Comparison of ENCODE assay signal across 18 cellular contexts in genomic region chr7:20435305-20435704, GRCh38.
DNase-seq lines count a peak whose midpoint lies in the region; ATAC-seq and TF ChIP-seq lines count a peak whose summit lies in the region.
"Had no signal": no experiment of that assay in that cellular context is flagged by ENCODE, and none has a peak within 500 bp of the region (broad histone marks: within the 10 kb centered on the region; RNA-seq: fewer than 3 reads in every experiment).

No MANE protein-coding gene starts in this region.

- H3K79me2 ChIP-seq in HCT116 (ENCODE audit: insufficient read depth, low read length): no peaks in the 10 kb centered on the region
- H3K79me2 ChIP-seq in mammary epithelial cell (ENCODE audit: insufficient read depth, low read length): no peaks in the 10 kb centered on the region

- H3K36me3 Mint-ChIP-seq in activated T-cell treated with anti-CD3 and anti-CD28 coated beads, Interleukin-2, amount 50 U/mL, for 4 hours (ENCODE audit: insufficient read depth): no peaks in the 10 kb centered on the region

- dilution Hi-C loops in mammary epithelial cell (cut with HindIII; ENCODE audit: low sequenced_read_pairs): no loop called here

- no peaks in the 10 kb centered on the region for H3K27me3 ChIP-seq in HCT116 (ENCODE audit: insufficient read depth, low read length)
- no peaks in the 10 kb centered on the region for H3K27me3 ChIP-seq in lower lobe of right lung (ENCODE audit: low read depth)
- no peaks in the 10 kb centered on the region for H3K27me3 ChIP-seq in tibial artery
- no peaks in the 10 kb centered on the region for H3K27me3 ChIP-seq in mammary epithelial cell (ENCODE audit: insufficient read depth, low read length)
- H3K27me3 ChIP-seq: BLaER1 treated with 17β-estradiol and CSF1 and Interleukin-3, amounts not matched to agents 10 nM and 100 nM; spleen had no signal

- H3K36me3 ChIP-seq in HCT116 (ENCODE audit: control insufficient read depth in 1 of 2, insufficient read depth in 2 of 2, low read length in 2 of 2) (no peaks in the 10 kb centered on the region), lower lobe of right lung (no peaks in the 10 kb centered on the region), tibial artery (no peaks in the 10 kb centered on the region), mammary epithelial cell (ENCODE audit: insufficient read depth, low read length) (no peaks in the 10 kb centered on the region)
- H3K36me3 ChIP-seq: BLaER1 treated with 17β-estradiol and CSF1 and Interleukin-3, amounts not matched to agents 10 nM and 100 nM; spleen had no signal

- DNase-seq in HCT116 (ENCODE audit: low read depth, low spot score) (no peak), fibroblast of mammary gland (ENCODE audit: low read depth) (peak; percentile 86), lower lobe of right lung (no peak), tibial artery (peak; percentile 71 to 84), SIG-M5 treated with dmso at 0.1 percent for 504 hours (lab: John Stamatoyannopoulos, UW; ENCODE audit: unreplicated experiment) (no peak), HK-2 (ENCODE audit: unreplicated experiment) (no peak), mammary epithelial cell (no peak)
- no peak for DNase-seq in activated T-cell treated with anti-CD3 and anti-CD28 coated beads, Interleukin-2, amount 50 U/mL, for 4 hours
- DNase-seq: activated CD4-positive, alpha-beta T cell treated with anti-CD3 and anti-CD28 coated beads for 36 hours; activated naive CD4-positive, alpha-beta T cell treated with Interleukin-2 at 50 U/mL for 16 hours; DMS53; effector CD8-positive, alpha-beta T cell; NCI-H1417 treated with DMSO at 0.1 percent for 48 hours; spleen; T1000 had no signal

- H3K9me2 ChIP-seq in HCT116 (ENCODE audit: insufficient read depth): no peaks in the 10 kb centered on the region

- peak overlapping the region; percentile 77 for H2AFZ ChIP-seq in HCT116 (ENCODE audit: low read depth, low read length, poor library complexity, severe bottlenecking)
- H2AFZ ChIP-seq in mammary epithelial cell (ENCODE audit: low read depth, low read length): no peak overlapping the region

- H3K9ac ChIP-seq in HCT116 (ENCODE audit: low read length) (no peak overlapping the region), mammary epithelial cell (ENCODE audit: insufficient read depth, low read length) (no peak overlapping the region)
- H3K9ac ChIP-seq: BLaER1 treated with 17β-estradiol and CSF1 and Interleukin-3, amounts not matched to agents 10 nM and 100 nM had no signal

- no peak for TF ChIP-seq CTCF in HCT116 (IDR thresholded peaks at IDR 0.05 in 2 of 3, conservative IDR thresholded peaks at IDR 0.05 in 1 of 3; ENCODE audit: borderline replicate concordance in 1 of 3, insufficient read depth in 1 of 3, low read depth in 2 of 3, low read length in 2 of 3)
- no peak for TF ChIP-seq CTCF in fibroblast of mammary gland (conservative IDR thresholded peaks at IDR 0.05; ENCODE audit: control insufficient read depth, insufficient read depth, low read depth, low read length)
- TF ChIP-seq CTCF in lower lobe of right lung (IDR thresholded peaks at IDR 0.05): no peak
- no peak for TF ChIP-seq CTCF in tibial artery (IDR thresholded peaks at IDR 0.05)
- no peak for TF ChIP-seq CTCF in mammary epithelial cell (conservative IDR thresholded peaks at IDR 0.05 in 1 of 2, IDR thresholded peaks at IDR 0.05 in 1 of 2; ENCODE audit: extremely low read depth in 1 of 2, insufficient read depth in 1 of 2, low read depth in 1 of 2, low read length in 2 of 2)

- TF ChIP-seq RAD21 in HCT116 (IDR thresholded peaks at IDR 0.05; ENCODE audit: low read depth): no peak

- H3K4me3 ChIP-seq in HCT116 (replicated peaks in 1 of 2; ENCODE audit: low read depth in 1 of 2, low read length in 2 of 2): no peak overlapping the region
- no peak overlapping the region for H3K4me3 ChIP-seq in fibroblast of mammary gland (ENCODE audit: control insufficient read depth, low read depth, low read length)
- no peak overlapping the region for H3K4me3 ChIP-seq in lower lobe of right lung
- no peak overlapping the region for H3K4me3 ChIP-seq in tibial artery
- H3K4me3 ChIP-seq in mammary epithelial cell (replicated peaks in 1 of 3; ENCODE audit: insufficient read depth in 1 of 3, low read depth in 2 of 3, low read length in 3 of 3): no peak overlapping the region
- H3K4me3 ChIP-seq: BLaER1 treated with 17β-estradiol and CSF1 and Interleukin-3, amounts not matched to agents 10 nM and 100 nM; mucosa of descending colon; spleen had no signal

- POLR2A ChIA-PET in HCT116 (lab: Charles Lee): no interaction called here

- no peaks in the 10 kb centered on the region for H4K20me1 ChIP-seq in HCT116 (ENCODE audit: insufficient read depth)
- no peaks in the 10 kb centered on the region for H4K20me1 ChIP-seq in mammary epithelial cell (ENCODE audit: insufficient read depth, low read length)
- H4K20me1 ChIP-seq: BLaER1 treated with 17β-estradiol and CSF1 and Interleukin-3, amounts not matched to agents 10 nM and 100 nM had no signal

- no peaks in the 10 kb centered on the region for H3K4me1 Mint-ChIP-seq in activated T-cell treated with anti-CD3 and anti-CD28 coated beads, Interleukin-2, amount 50 U/mL, for 4 hours (ENCODE audit: low read depth)
- H3K4me1 Mint-ChIP-seq: activated CD4-positive, alpha-beta T cell treated with anti-CD3 and anti-CD28 coated beads for 36 hours had no signal

- no TSS peak for BruUV-seq in HCT116 (replicated peaks; lab: Mats Ljungman, UMichigan)
- no TSS peak for BruUV-seq in mammary epithelial cell (replicated peaks; lab: Mats Ljungman, UMichigan)

- no peak for ATAC-seq in HCT116
- peak; percentile 46 to 50 for ATAC-seq in lower lobe of right lung
- no peak for ATAC-seq in activated T-cell treated with anti-CD3 and anti-CD28 coated beads, Interleukin-2, amount 50 U/mL, for 4 hours
- ATAC-seq: activated CD4-positive, alpha-beta T cell treated with anti-CD3 and anti-CD28 coated beads for 36 hours; mucosa of descending colon had no signal

- H3K4me3 Mint-ChIP-seq in activated T-cell treated with anti-CD3 and anti-CD28 coated beads, Interleukin-2, amount 50 U/mL, for 4 hours: no peak overlapping the region
- H3K4me3 Mint-ChIP-seq: activated CD4-positive, alpha-beta T cell treated with anti-CD3 and anti-CD28 coated beads for 36 hours; stimulated activated naive CD8-positive, alpha-beta T cell treated with anti-CD3 and anti-CD28 coated beads, Interleukin-15, Interleukin-2, amounts not matched to agents 100 ng/mL and 50 ng/mL, for 24 hours had no signal

- no peaks in the 10 kb centered on the region for H3K27me3 Mint-ChIP-seq in activated T-cell treated with anti-CD3 and anti-CD28 coated beads, Interleukin-2, amount 50 U/mL, for 4 hours (ENCODE audit: low read depth)
- H3K27me3 Mint-ChIP-seq: activated CD4-positive, alpha-beta T cell treated with anti-CD3 and anti-CD28 coated beads for 36 hours had no signal

- H3K9me3 ChIP-seq in HCT116 (ENCODE audit: control insufficient read depth in 1 of 2, insufficient read depth in 1 of 2, low read depth in 1 of 2, low read length in 2 of 2) (no peaks in the 10 kb centered on the region), lower lobe of right lung (no peaks in the 10 kb centered on the region), tibial artery (no peaks in the 10 kb centered on the region), mammary epithelial cell (replicated peaks; ENCODE audit: insufficient read depth, low read length) (no peaks in the 10 kb centered on the region)
- H3K9me3 ChIP-seq: BLaER1 treated with 17β-estradiol and CSF1 and Interleukin-3, amounts not matched to agents 10 nM and 100 nM; mucosa of descending colon; spleen had no signal

- H3K4me2 ChIP-seq in HCT116 (ENCODE audit: low read length) (no peak overlapping the region), mammary epithelial cell (ENCODE audit: insufficient read depth, low read depth, low read length) (no peak overlapping the region)
- H3K4me2 ChIP-seq: BLaER1 treated with 17β-estradiol and CSF1 and Interleukin-3, amounts not matched to agents 10 nM and 100 nM had no signal

- no peak for TF ChIP-seq POLR2A in HCT116 (IDR thresholded peaks at IDR 0.05; ENCODE audit: borderline replicate concordance, extremely low read depth, insufficient read depth, insufficient read length)

- WGBS in mammary epithelial cell (ENCODE audit: low coverage, missing lambda C conversion rate): 98% methylated on average over 3 of the region's 3 CpGs

- intact Hi-C loops in HCT116 (cut with micrococcal nuclease) (no loop called here), lower lobe of right lung (cut with DNase I) (no loop called here), tibial artery (cut with DNase I; ENCODE audit: low total_unique reads) (no loop called here), mammary epithelial cell (cut with micrococcal nuclease) (no loop called here)

- H3K4me1 ChIP-seq in HCT116 (ENCODE audit: control insufficient read depth in 1 of 2, insufficient read depth in 2 of 2, low read length in 2 of 2): no peaks in the 10 kb centered on the region
- no peaks in the 10 kb centered on the region for H3K4me1 ChIP-seq in lower lobe of right lung
- H3K4me1 ChIP-seq in tibial artery: no peaks in the 10 kb centered on the region
- no peaks in the 10 kb centered on the region for H3K4me1 ChIP-seq in mammary epithelial cell (ENCODE audit: insufficient read depth, low read length)

- no peaks in the 10 kb centered on the region for H3K9me3 Mint-ChIP-seq in activated T-cell treated with anti-CD3 and anti-CD28 coated beads, Interleukin-2, amount 50 U/mL, for 4 hours
- H3K9me3 Mint-ChIP-seq: stimulated activated naive CD8-positive, alpha-beta T cell treated with anti-CD3 and anti-CD28 coated beads, Interleukin-15, Interleukin-2, amounts not matched to agents 100 ng/mL and 50 ng/mL, for 24 hours had no signal

- CTCF ChIA-PET in HCT116 (lab: Charles Lee) (no interaction called here), mammary epithelial cell (lab: Charles Lee; ENCODE audit: low non-redundant PET) (no interaction called here)

- H3K27ac ChIP-seq in HCT116 (ENCODE audit: low read depth, low read length): no peak overlapping the region
- no peak overlapping the region for H3K27ac ChIP-seq in lower lobe of right lung
- H3K27ac ChIP-seq in tibial artery: no peak overlapping the region
- no peak overlapping the region for H3K27ac ChIP-seq in mammary epithelial cell (ENCODE audit: insufficient read depth, low read depth, low read length)
- H3K27ac ChIP-seq: BLaER1 treated with 17β-estradiol and CSF1 and Interleukin-3, amounts not matched to agents 10 nM and 100 nM; spleen had no signal

- in situ Hi-C loops in mammary epithelial cell (cut with MboI; ENCODE audit: low sequenced_read_pairs in 2 of 2): no loop called here

- RAD21 ChIA-PET in HCT116 (lab: Charles Lee; ENCODE audit: low non-redundant PET in 1 of 2, low total read pairs in 2 of 2, uncharacterized antibody in 2 of 2, unreplicated experiment in 2 of 2): no interaction called here

TF ChIP-seq in HCT116, 20 proteins besides CTCF, POLR2A, EP300 and RAD21 (continues in another document):
- TF ChIP-seq YY1 (IDR thresholded peaks at IDR 0.05; ENCODE audit: extremely low read depth, insufficient replicate concordance, low read depth, low read length) (no peak), TCF7L2 (IDR thresholded peaks at IDR 0.05; ENCODE audit: borderline replicate concordance, extremely low read depth, insufficient read depth, insufficient read length) (no peak), CBX3 (IDR thresholded peaks at IDR 0.05; ENCODE audit: low read depth) (no peak), EZH2 (IDR thresholded peaks at IDR 0.05) (no peak), FOSL1 (IDR thresholded peaks at IDR 0.05; ENCODE audit: low read depth) (no peak)

Comparison
In these comparisons a context has a peak if more than half of its experiments do, and no peak if none do; other contexts are left out.
1. ATAC-seq: peak in lower lobe of right lung (2 of 2); none in HCT116 (single experiment) and activated T-cell treated with anti-CD3 and anti-CD28 coated beads, Interleukin-2, amount 50 U/mL, for 4 hours (0 of 2).
2. DNase-seq: peak in fibroblast of mammary gland (single experiment) and tibial artery (2 of 2); none in HCT116 (single experiment), lower lobe of right lung (single experiment), SIG-M5 treated with dmso at 0.1 percent for 504 hours (single experiment), HK-2 (single experiment), activated T-cell treated with anti-CD3 and anti-CD28 coated beads, Interleukin-2, amount 50 U/mL, for 4 hours (single experiment) and mammary epithelial cell (single experiment).